Comparison of ENCODE assay signal across 9 cellular contexts in the genomic region with DNA sequence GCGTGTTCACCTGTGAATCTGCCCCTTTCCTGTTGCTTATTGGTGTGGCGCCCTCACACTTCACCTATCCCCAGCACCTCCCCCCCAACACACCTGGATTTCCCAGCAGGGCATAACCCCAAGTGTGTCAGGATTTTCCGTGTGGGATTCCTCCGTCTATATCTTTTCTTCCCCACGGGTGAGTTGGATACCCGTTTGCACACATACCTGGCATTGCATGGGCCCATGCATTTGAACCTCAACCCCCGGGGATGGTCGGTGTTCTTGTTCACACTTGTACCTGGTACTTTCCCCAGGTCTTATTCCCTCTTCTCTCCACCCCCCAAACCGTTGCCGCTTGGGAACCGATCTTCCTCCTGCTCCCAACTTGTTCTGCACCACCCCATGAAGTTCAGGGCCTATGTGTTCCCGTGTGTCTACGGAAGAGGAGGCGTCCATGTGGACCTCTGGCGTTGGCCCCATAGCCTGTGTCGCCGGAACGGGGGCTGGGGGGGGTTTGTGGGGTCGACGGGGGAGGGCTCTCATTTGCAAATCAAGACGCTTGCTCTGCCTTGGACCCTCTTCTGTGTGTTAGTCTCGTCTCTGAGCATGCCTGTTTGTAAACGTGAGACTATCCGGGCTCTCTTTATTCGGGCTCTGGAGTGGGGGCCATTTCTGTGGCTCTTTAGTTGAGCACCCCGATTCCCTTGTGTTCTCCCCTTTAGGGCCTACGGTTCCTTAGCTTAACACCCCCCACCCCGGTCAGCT. TPM values are rescaled to one million over a fixed set of nuclear protein-coding genes. Genes with fewer than 3 reads are reported as not detected.
DNase-seq lines count a peak whose midpoint lies in the region; ATAC-seq and FAIRE-seq lines count a peak whose summit lies in the region.
"Had no signal": no experiment of that assay in that cellular context is flagged by ENCODE, and none has a peak within 500 bp of the region (broad histone marks: within the 10 kb centered on the region; RNA-seq: fewer than 3 reads in every experiment).

No MANE protein-coding gene starts in this region.

- H3K36me3 Mint-ChIP-seq in CD4-positive, CD25-positive, alpha-beta regulatory T cell, result peaks cover 10% of the 10 kb centered on the region

- no peaks in the 10 kb centered on the region for H3K9me3 Mint-ChIP-seq in CD4-positive, CD25-positive, alpha-beta regulatory T cell

- no peaks in the 10 kb centered on the region for H3K9me3 ChIP-seq in CD4-positive, CD25-positive, alpha-beta regulatory T cell (ENCODE audit: control insufficient read depth in 2 of 2, low read length in 2 of 2)

- H3K4me1 Mint-ChIP-seq in CD4-positive, CD25-positive, alpha-beta regulatory T cell, result peaks cover 0 to 44% (median 24%) of the 10 kb centered on the region in 4 donors

- peak overlapping the region; percentile 80 for H3K4me3 ChIP-seq in CD4-positive, CD25-positive, alpha-beta regulatory T cell (ENCODE audit: low read depth, low read length)
- H3K4me3 ChIP-seq in rectal smooth muscle tissue (ENCODE audit: low read length), result peak overlapping the region; percentile 90

- no peak for ATAC-seq in CD4-positive, CD25-positive, alpha-beta regulatory T cell (ENCODE audit: low read depth in 2 of 2)
- ATAC-seq in HG03108 (IDR thresholded peaks at IDR 0.05; ENCODE audit: unreplicated experiment), result no peak

- peak overlapping the region; percentile 89 to 95 (median 92) for H3K27ac Mint-ChIP-seq in CD4-positive, CD25-positive, alpha-beta regulatory T cell

- FAIRE-seq in HTR-8/SVneo (lab: Jason Lieb, UNC), result peak; percentile 67

- H3K27me3 ChIP-seq in CD4-positive, CD25-positive, alpha-beta regulatory T cell (ENCODE audit: control insufficient read depth, insufficient read depth, low read length), result no peaks in the 10 kb centered on the region
- no peaks in the 10 kb centered on the region for H3K27me3 ChIP-seq in rectal smooth muscle tissue (ENCODE audit: control insufficient read depth, insufficient read depth, low read length)

- H3K36me3 ChIP-seq in CD4-positive, CD25-positive, alpha-beta regulatory T cell (ENCODE audit: control insufficient read depth, insufficient read depth, low read length), result peaks cover 17% of the 10 kb centered on the region
- H3K36me3 ChIP-seq in rectal smooth muscle tissue (ENCODE audit: control insufficient read depth, insufficient read depth, low read length), result peaks cover 15% of the 10 kb centered on the region

- H3K27me3 Mint-ChIP-seq in CD4-positive, CD25-positive, alpha-beta regulatory T cell, result peaks cover 7% of the 10 kb centered on the region

- peak overlapping the region; percentile 22 for H3K9ac ChIP-seq in rectal smooth muscle tissue (ENCODE audit: low read length)

- H3K4me1 ChIP-seq in CD4-positive, CD25-positive, alpha-beta regulatory T cell (ENCODE audit: control insufficient read depth, insufficient read depth, low read length, poor library complexity, severe bottlenecking), result peaks cover 33% of the 10 kb centered on the region
- H3K4me1 ChIP-seq in rectal smooth muscle tissue (ENCODE audit: control insufficient read depth, insufficient read depth, low read length), result peaks cover 6% of the 10 kb centered on the region

- H3K4me3 Mint-ChIP-seq in CD4-positive, CD25-positive, alpha-beta regulatory T cell, result peak overlapping the region; percentile 90 to 97 (median 94)

- peak in 1 of 3 donors; percentile 39 for DNase-seq in CD4-positive, CD25-positive, alpha-beta regulatory T cell
- DNase-seq in HTR-8/SVneo (ENCODE audit: insufficient read length, low spot score) (no peak), foreskin melanocyte (peak; percentile 10), globus pallidus (ENCODE audit: low spot score) (no peak), NCI-H1417 (lab: John Stamatoyannopoulos, UW) (no peak)
- peak; percentile 19 to 31 for DNase-seq in activated CD4-positive, alpha-beta T cell treated with anti-CD3 and anti-CD28 coated beads, Interleukin-2, amount 50 U/mL, for 48 hours

- peak overlapping the region; percentile 85 for H3K27ac ChIP-seq in CD4-positive, CD25-positive, alpha-beta regulatory T cell (ENCODE audit: insufficient read depth, low read length, poor library complexity, severe bottlenecking)
- peak overlapping the region; percentile 74 for H3K27ac ChIP-seq in rectal smooth muscle tissue (ENCODE audit: low read depth, low read length)

RNA-seq across cellular contexts. Expression of gene PRR12, which starts 1.7 kb away (rescaled TPM):
- total RNA-seq in CD4-positive, CD25-positive, alpha-beta regulatory T cell, result 50.2 TPM
- polyA plus RNA-seq in CD4-positive, CD25-positive, alpha-beta regulatory T cell, result under 1 TPM; 0.05 to 0.18 (median 0.16) TPM

RNA-seq across cellular contexts. Expression of gene PRRG2, which starts 11.5 kb away (rescaled TPM):
- total RNA-seq in CD4-positive, CD25-positive, alpha-beta regulatory T cell, result 0.84 TPM
- not detected for polyA plus RNA-seq in CD4-positive, CD25-positive, alpha-beta regulatory T cell
- total RNA-seq: NCI-H460 had no signal

RNA-seq across cellular contexts. Expression of gene NOSIP, which starts 12.3 kb away (rescaled TPM):
- 124 TPM for total RNA-seq in CD4-positive, CD25-positive, alpha-beta regulatory T cell
- 100 to 1,000 TPM; 262 to 385 (median 285) TPM for polyA plus RNA-seq in CD4-positive, CD25-positive, alpha-beta regulatory T cell

RNA-seq across cellular contexts. Expression of gene RRAS, which starts 47.3 kb away (rescaled TPM):
- total RNA-seq in CD4-positive, CD25-positive, alpha-beta regulatory T cell, result 4.6 TPM
- polyA plus RNA-seq in CD4-positive, CD25-positive, alpha-beta regulatory T cell, result 10 to 100 TPM; 17.7 to 22.1 (median 19.8) TPM

RNA-seq across cellular contexts. Expression of gene SCAF1, which starts 49.4 kb away (rescaled TPM):
- 47.4 TPM for total RNA-seq in CD4-positive, CD25-positive, alpha-beta regulatory T cell
- under 1 TPM in 3 of 4 donors, not detected in 1; 0.53 to 0.88 (median 0.75) TPM for polyA plus RNA-seq in CD4-positive, CD25-positive, alpha-beta regulatory T cell

Comparison
In these comparisons a context has a peak if more than half of its experiments do, and no peak if none do; other contexts are left out.
1. DNase-seq: peak in activated CD4-positive, alpha-beta T cell treated with anti-CD3 and anti-CD28 coated beads, Interleukin-2, amount 50 U/mL, for 48 hours (2 of 2) and foreskin melanocyte (single experiment); none in HTR-8/SVneo (single experiment), globus pallidus (single experiment) and NCI-H1417 (0 of 3).